In genomic region chr6:315921-316752, GRCh38 we compare ENCODE assay signal across 16 cellular contexts.
A peak's percentile ranks its signal among the peaks of the same experiment; 100 is the strongest.
DNase-seq lines count a peak whose midpoint lies in the region; ATAC-seq and TF ChIP-seq lines count a peak whose summit lies in the region.
"Had no signal": no experiment of that assay in that cellular context is flagged by ENCODE, and none has a peak within 500 bp of the region (broad histone marks: within the 10 kb centered on the region; RNA-seq: fewer than 3 reads in every experiment).

No MANE protein-coding gene starts in this region.

- peaks cover 73% of the 10 kb centered on the region for H3K4me1 ChIP-seq in BLaER1

- DNase-seq in coronary artery (ENCODE audit: low spot score) (peak; percentile 69), middle frontal gyrus (ENCODE audit: extremely low spot score, low spot score) (no peak), HCEC 1CT (no peak)
- DNase-seq: activated CD8-positive, alpha-beta T cell treated with anti-CD3 and anti-CD28 coated beads for 36 hours; foreskin melanocyte; MV-4-11; NCI-H2081 treated with DMSO at 0.1 percent for 48 hours; NCI-H526 treated with DMSO at 0.1 percent for 48 hours; stimulated activated naive CD8-positive, alpha-beta T cell treated with anti-CD3 and anti-CD28 coated beads, Interleukin-15, Interleukin-2, amounts not matched to agents 100 U/mL and 50 U/mL, for 24 hours had no signal

- H4K20me1 ChIP-seq in BLaER1 = no peaks in the 10 kb centered on the region

- H3K27ac ChIP-seq in BLaER1 (no peak overlapping the region), coronary artery (no peak overlapping the region)
- H3K27ac ChIP-seq: pancreas, upper lobe of left lung had no signal

- TF ChIP-seq CTCF in coronary artery (IDR thresholded peaks at IDR 0.05) = no peak

- peak overlapping the region; percentile 9; the same call in 1 of the 2 replicates for H3K4me2 ChIP-seq in BLaER1

- H3K27me3 ChIP-seq in BLaER1 = no peaks in the 10 kb centered on the region
- H3K27me3 ChIP-seq: pancreas, upper lobe of left lung had no signal

- H3K36me3 ChIP-seq in BLaER1 = peaks cover 39% of the 10 kb centered on the region; the same call in 1 of the 2 replicates
- H3K36me3 ChIP-seq: pancreas had no signal

- no peaks in the 10 kb centered on the region for H3K9me3 ChIP-seq in BLaER1
- H3K9me3 ChIP-seq: pancreas, upper lobe of left lung had no signal

- H3K9ac ChIP-seq in BLaER1 = no peak overlapping the region

- ATAC-seq in GM18867 (IDR thresholded peaks at IDR 0.05; ENCODE audit: unreplicated experiment) (peak; percentile 27), HG02759 (IDR thresholded peaks at IDR 0.05; ENCODE audit: unreplicated experiment) (peak; percentile 19), GM21381 (IDR thresholded peaks at IDR 0.05; ENCODE audit: unreplicated experiment) (no peak), HG02885 (IDR thresholded peaks at IDR 0.05; ENCODE audit: poor library complexity, unreplicated experiment) (no peak)
- ATAC-seq: activated CD8-positive, alpha-beta T cell treated with anti-CD3 and anti-CD28 coated beads for 36 hours; pancreas; stimulated activated naive CD8-positive, alpha-beta T cell treated with anti-CD3 and anti-CD28 coated beads, Interleukin-15, Interleukin-2, amounts not matched to agents 100 U/mL and 50 U/mL, for 24 hours had no signal

- no peak overlapping the region for H3K4me3 ChIP-seq in BLaER1
- H3K4me3 ChIP-seq in coronary artery = no peak overlapping the region
- H3K4me3 ChIP-seq: pancreas, upper lobe of left lung had no signal

Comparison
In these comparisons a context has a peak if more than half of its experiments do, and no peak if none do; other contexts are left out.
1. ATAC-seq: peak in GM18867 (single experiment) and HG02759 (single experiment); none in GM21381 (single experiment) and HG02885 (single experiment).